20 cellular contexts compared by ENCODE assay signal in the genomic region with DNA sequence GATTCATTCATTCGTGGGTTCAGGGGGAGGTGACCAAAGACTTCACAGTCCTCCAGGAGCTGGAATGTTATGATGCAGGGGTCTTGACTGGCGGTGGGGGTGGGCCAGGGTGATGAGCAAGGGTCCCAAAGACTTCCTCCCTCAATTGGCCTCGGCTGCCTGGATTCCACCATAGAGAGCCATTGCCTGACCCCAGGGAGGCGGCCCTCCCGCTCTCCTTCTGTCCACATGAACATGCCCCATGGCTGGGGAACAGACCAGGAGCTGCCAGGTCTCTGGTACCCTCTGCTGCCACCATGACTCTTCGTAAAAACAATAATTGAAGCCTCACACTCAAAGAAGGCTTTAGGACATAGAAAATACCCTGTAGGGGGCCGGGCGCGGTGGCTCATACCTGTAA.
"Had no signal": no experiment of that assay in that cellular context is flagged by ENCODE, and none has a peak within 500 bp of the region (broad histone marks: within the 10 kb centered on the region; RNA-seq: fewer than 3 reads in every experiment).

No MANE protein-coding gene starts in this region.

- H3K27me3 Mint-ChIP-seq: activated naive CD8-positive, alpha-beta T cell treated with anti-CD3 and anti-CD28 coated beads, Interleukin-2, amount 50 U/mL, for 24 hours had no signal

- H3K36me3 ChIP-seq: lower lobe of right lung, neutrophil, spleen, upper lobe of left lung, WERI-Rb-1 had no signal

- H3K9me3 ChIP-seq: lower lobe of right lung, neutrophil, spleen, upper lobe of left lung had no signal

- H3K9me3 Mint-ChIP-seq: activated CD4-positive, alpha-beta T cell treated with anti-CD3 and anti-CD28 coated beads, Interleukin-2, amount 10 ng/mL, durations not matched to agents 7 days and 5 days; activated naive CD8-positive, alpha-beta T cell treated with anti-CD3 and anti-CD28 coated beads, Interleukin-2, amount 50 U/mL, for 24 hours; naive B cell had no signal

- ATAC-seq: lower lobe of right lung, right cardiac atrium had no signal

- H3K4me3 ChIP-seq: coronary artery, lower lobe of right lung, spleen, upper lobe of left lung had no signal

- H3K36me3 Mint-ChIP-seq: naive B cell had no signal

- H3K27ac Mint-ChIP-seq: activated CD4-positive, alpha-beta T cell treated with anti-CD3 and anti-CD28 coated beads, Interleukin-2, amount 10 ng/mL, durations not matched to agents 7 days and 5 days; activated naive CD8-positive, alpha-beta T cell treated with anti-CD3 and anti-CD28 coated beads, Interleukin-2, amount 50 U/mL, for 24 hours; naive B cell had no signal

- H3K27me3 ChIP-seq: upper lobe of left lung had no signal

- DNase-seq: activated CD4-positive, alpha-beta T cell treated with anti-CD3 and anti-CD28 coated beads, Interleukin-2, amount 10 ng/mL, durations not matched to agents 7 days and 5 days; activated CD8-positive, alpha-beta memory T cell treated with anti-CD3 and anti-CD28 coated beads for 24 hours; activated naive CD4-positive, alpha-beta T cell treated with Interleukin-2 at 50 U/mL for 16 hours; activated naive CD8-positive, alpha-beta T cell treated with anti-CD3 and anti-CD28 coated beads, Interleukin-2, amount 50 U/mL, for 24 hours; caudate nucleus; effector CD4-positive, alpha-beta T cell; kidney glomerular epithelial cell; lower lobe of right lung; midbrain; naive B cell; spleen; stimulated activated CD4-positive, alpha-beta T cell treated with anti-CD3 and anti-CD28 coated beads, Interleukin-1b, Interleukin-23, amount 100 ng/mL, for 48 hours; stimulated activated naive CD4-positive, alpha-beta T cell; substantia nigra; T-helper 1 cell; WERI-Rb-1 had no signal

- H3K27ac ChIP-seq: coronary artery, lower lobe of right lung, neutrophil, spleen, upper lobe of left lung, WERI-Rb-1 had no signal

- H3K4me3 Mint-ChIP-seq: activated CD4-positive, alpha-beta T cell treated with anti-CD3 and anti-CD28 coated beads, Interleukin-2, amount 10 ng/mL, durations not matched to agents 7 days and 5 days; activated naive CD8-positive, alpha-beta T cell treated with anti-CD3 and anti-CD28 coated beads, Interleukin-2, amount 50 U/mL, for 24 hours; naive B cell had no signal
